Comparison of ENCODE assay signal across 8 cellular contexts in genomic region chr1:206555473-206555935, GRCh38. TPM values are rescaled to one million over a fixed set of nuclear protein-coding genes. Genes with fewer than 3 reads are reported as not detected.
DNase-seq lines count a peak whose midpoint lies in the region; ATAC-seq, FAIRE-seq and TF ChIP-seq lines count a peak whose summit lies in the region.

No MANE protein-coding gene starts in this region.

- ATAC-seq in Right ventricle myocardium inferior (peak; percentile 44), sciatic nerve (peak; percentile 29), HG03175 (IDR thresholded peaks at IDR 0.05; ENCODE audit: unreplicated experiment) (no peak), HG02642 (IDR thresholded peaks at IDR 0.05; ENCODE audit: poor library complexity, unreplicated experiment) (no peak), lower lobe of right lung (no peak)

- H3K4me1 ChIP-seq in lower lobe of right lung: peaks cover 78% of the 10 kb centered on the region

- H3K36me3 ChIP-seq in lower lobe of right lung: no peaks in the 10 kb centered on the region

- no peak overlapping the region for H3K27ac ChIP-seq in lower lobe of right lung

- FAIRE-seq in GM18507 (lab: Jason Lieb, UNC) (peak; percentile 48), RCC 7860 (lab: Jason Lieb, UNC) (no peak)

- H3K9me3 ChIP-seq in lower lobe of right lung: no peaks in the 10 kb centered on the region

- intact Hi-C loops in Right ventricle myocardium inferior (cut with DNase I) (no loop called here), sciatic nerve (cut with DNase I) (no loop called here), lower lobe of right lung (cut with DNase I) (no loop called here)

- no peak for TF ChIP-seq CTCF in lower lobe of right lung (IDR thresholded peaks at IDR 0.05)

- no peak for DNase-seq in GM18507 (ENCODE audit: extremely low spot score, insufficient read length, low read depth)
- peak; percentile 63 to 73 for DNase-seq in activated CD4-positive, alpha-beta T cell treated with anti-CD3 and anti-CD28 coated beads, Interleukin-2, amount 50 U/mL, for 48 hours
- DNase-seq in Right ventricle myocardium inferior (ENCODE audit: missing footprints): no peak
- DNase-seq in sciatic nerve (ENCODE audit: low spot score): no peak
- DNase-seq in RCC 7860 (ENCODE audit: low spot score): no peak
- DNase-seq in lower lobe of right lung: no peak

- H3K4me3 ChIP-seq in lower lobe of right lung: no peak overlapping the region

- H3K27me3 ChIP-seq in lower lobe of right lung (ENCODE audit: low read depth): no peaks in the 10 kb centered on the region

RNA-seq across cellular contexts. Expression of gene RASSF5, which starts 48.2 kb away (rescaled TPM):
- total RNA-seq in Right ventricle myocardium inferior: 5.3 TPM
- 53.0 TPM for total RNA-seq in sciatic nerve
- 48.2 TPM for total RNA-seq in lower lobe of right lung

RNA-seq across cellular contexts. Expression of gene EIF2D, which starts 56.8 kb away (rescaled TPM):
- 26.0 TPM for total RNA-seq in Right ventricle myocardium inferior
- total RNA-seq in sciatic nerve: 54.1 TPM
- total RNA-seq in lower lobe of right lung: 47.0 TPM

Comparison
In these comparisons a context has a peak if more than half of its experiments do, and no peak if none do; other contexts are left out.
1. DNase-seq: peak in activated CD4-positive, alpha-beta T cell treated with anti-CD3 and anti-CD28 coated beads, Interleukin-2, amount 50 U/mL, for 48 hours (2 of 2); none in GM18507 (single experiment), Right ventricle myocardium inferior (single experiment), sciatic nerve (single experiment), RCC 7860 (single experiment) and lower lobe of right lung (single experiment).
2. ATAC-seq: peak in Right ventricle myocardium inferior (single experiment) and sciatic nerve (single experiment); none in HG03175 (single experiment), HG02642 (single experiment) and lower lobe of right lung (0 of 2).